10 cellular contexts compared by ENCODE assay signal in genomic region chr1:58841455-58841854, GRCh38. TPM values are rescaled to one million over a fixed set of nuclear protein-coding genes. Genes with fewer than 3 reads are reported as not detected.
DNase-seq lines count a peak whose midpoint lies in the region; ATAC-seq and TF ChIP-seq lines count a peak whose summit lies in the region.
"Had no signal": no experiment of that assay in that cellular context is flagged by ENCODE, and none has a peak within 500 bp of the region (broad histone marks: within the 10 kb centered on the region; RNA-seq: fewer than 3 reads in every experiment).

No MANE protein-coding gene starts in this region.

- peak; percentile 21 for DNase-seq in stimulated activated CD4-positive, alpha-beta T cell treated with anti-CD3 and anti-CD28 coated beads, Interleukin-15, amount 100 ng/mL, for 24 hours
- DNase-seq in stimulated activated CD4-positive, alpha-beta T cell treated with anti-CD3 and anti-CD28 coated beads, Interleukin-12 subunit alpha, Interleukin-12 subunit beta, amount 100 ng/mL, for 4 hours: no peak
- DNase-seq in RPMI7951 (ENCODE audit: low read depth) (peak; percentile 45), fibroblast of mammary gland (ENCODE audit: low read depth) (peak; percentile 19), Ammon's horn (ENCODE audit: low spot score) (no peak), DMS153 (lab: John Stamatoyannopoulos, UW) (no peak), NCI-H1417 treated with DMSO at 0.1 percent for 48 hours (lab: John Stamatoyannopoulos, UW) (no peak)
- DNase-seq: KG1; stimulated activated naive B cell treated with anti-CD40 and anti-IgM and Interleukin-4, amounts not matched to agents 10 μg/mL and 1 μg/mL and 100 μg/mL, for 72 hours had no signal

- peak; percentile 35 for TF ChIP-seq CTCF in fibroblast of mammary gland (conservative IDR thresholded peaks at IDR 0.05; ENCODE audit: control insufficient read depth, insufficient read depth, low read depth, low read length)

- ATAC-seq in GM21360 (IDR thresholded peaks at IDR 0.05; ENCODE audit: unreplicated experiment): no peak
- ATAC-seq: stimulated activated naive B cell treated with anti-CD40 and anti-IgM and Interleukin-4, amounts not matched to agents 10 μg/mL and 1 μg/mL and 100 μg/mL, for 72 hours had no signal

- no peak overlapping the region for H3K4me3 ChIP-seq in fibroblast of mammary gland (ENCODE audit: control insufficient read depth, low read depth, low read length)

RNA-seq across cellular contexts. Expression of gene JUN, which starts 57.6 kb away (rescaled TPM):
- total RNA-seq in RPMI7951 (2014; rRNA removed; shearing (Covaris generic)): 36.6 and 49.7 TPM in 2 replicates

Comparison
In these comparisons a context has a peak if more than half of its experiments do, and no peak if none do; other contexts are left out.
1. DNase-seq: peak in stimulated activated CD4-positive, alpha-beta T cell treated with anti-CD3 and anti-CD28 coated beads, Interleukin-15, amount 100 ng/mL, for 24 hours (single experiment), RPMI7951 (single experiment) and fibroblast of mammary gland (single experiment); none in stimulated activated CD4-positive, alpha-beta T cell treated with anti-CD3 and anti-CD28 coated beads, Interleukin-12 subunit alpha, Interleukin-12 subunit beta, amount 100 ng/mL, for 4 hours (single experiment), Ammon's horn (single experiment), DMS153 (single experiment) and NCI-H1417 treated with DMSO at 0.1 percent for 48 hours (single experiment).